In genomic region chr11:10489444-10489785, GRCh38 we compare ENCODE assay signal across 12 cellular contexts. TPM values are rescaled to one million over a fixed set of nuclear protein-coding genes. Genes with fewer than 3 reads are reported as not detected.
A peak's percentile ranks its signal among the peaks of the same experiment; 100 is the strongest.
DNase-seq lines count a peak whose midpoint lies in the region; ATAC-seq and TF ChIP-seq lines count a peak whose summit lies in the region.
"Had no signal": no experiment of that assay in that cellular context is flagged by ENCODE, and none has a peak within 500 bp of the region (broad histone marks: within the 10 kb centered on the region; RNA-seq: fewer than 3 reads in every experiment).

No MANE protein-coding gene starts in this region.

- peaks cover 93% of the 10 kb centered on the region for H3K36me3 Mint-ChIP-seq in CD8-positive, alpha-beta T cell

- peak overlapping the region; percentile 81 for H3K27ac Mint-ChIP-seq in CD8-positive, alpha-beta T cell

- peaks cover 9% of the 10 kb centered on the region for H3K4me1 Mint-ChIP-seq in CD8-positive, alpha-beta T cell (ENCODE audit: low read depth)

- H3K27ac ChIP-seq in CD8-positive, alpha-beta T cell (ENCODE audit: low read depth, low read length): no peak overlapping the region
- H3K27ac ChIP-seq in OCI-LY3 (ENCODE audit: low read length) (peak overlapping the region; percentile 93), skin epidermis (peak overlapping the region in 18 of 21 experiments; percentile 1 to 92 (median 80))
- H3K27ac ChIP-seq in effector memory CD4-positive, alpha-beta T cell (ENCODE audit: insufficient read depth, low read length, poor library complexity, severe bottlenecking): peak overlapping the region; percentile 1
- H3K27ac ChIP-seq: BLaER1 had no signal

- H3K9me3 Mint-ChIP-seq in CD8-positive, alpha-beta T cell: no peaks in the 10 kb centered on the region

- H3K79me2 ChIP-seq in OCI-LY3 (ENCODE audit: low read length): peaks cover 11% of the 10 kb centered on the region

- peak overlapping the region; percentile 64; the same call in 1 of the 2 replicates for H3K9ac ChIP-seq in OCI-LY3 (ENCODE audit: low read length)
- H3K9ac ChIP-seq: BLaER1 had no signal

- no peaks in the 10 kb centered on the region for H3K4me1 ChIP-seq in CD8-positive, alpha-beta T cell (ENCODE audit: insufficient read depth, low read length)
- peaks cover 46% of the 10 kb centered on the region for H3K4me1 ChIP-seq in OCI-LY3 (ENCODE audit: low read length)
- H3K4me1 ChIP-seq in effector memory CD4-positive, alpha-beta T cell (ENCODE audit: control insufficient read depth, insufficient read depth, low read length, poor library complexity, severe bottlenecking): no peaks in the 10 kb centered on the region
- H3K4me1 ChIP-seq: BLaER1 had no signal

- no peak for DNase-seq in CD8-positive, alpha-beta T cell
- DNase-seq in effector memory CD4-positive, alpha-beta T cell: no peak
- DNase-seq in NCI-H187 treated with DMSO at 0.1 percent for 48 hours (lab: John Stamatoyannopoulos, UW) (no peak), dermis blood vessel endothelial cell (no peak), DMS79 treated with DMSO at 0.1 percent for 48 hours (lab: John Stamatoyannopoulos, UW) (no peak)
- DNase-seq: activated naive CD4-positive, alpha-beta T cell; NCI-H1105; NCI-H510A had no signal

- POLR2A ChIA-PET in CD8-positive, alpha-beta T cell (lab: Charles Lee): no interaction called here

- no peaks in the 10 kb centered on the region for H3K27me3 ChIP-seq in CD8-positive, alpha-beta T cell (ENCODE audit: insufficient read depth, low read length)
- no peaks in the 10 kb centered on the region for H3K27me3 ChIP-seq in OCI-LY3 (ENCODE audit: low read depth, low read length)
- H3K27me3 ChIP-seq in effector memory CD4-positive, alpha-beta T cell (replicated peaks; ENCODE audit: control insufficient read depth, insufficient read depth, low read length, poor library complexity, severe bottlenecking): no peaks in the 10 kb centered on the region
- H3K27me3 ChIP-seq: BLaER1 had no signal

- ATAC-seq in CD8-positive, alpha-beta T cell: no peak
- ATAC-seq in GM19351 (IDR thresholded peaks at IDR 0.05; ENCODE audit: unreplicated experiment): no peak

- no peaks in the 10 kb centered on the region for H3K27me3 Mint-ChIP-seq in CD8-positive, alpha-beta T cell (ENCODE audit: low read depth)

- peak overlapping the region; percentile 65 for H3K4me2 ChIP-seq in OCI-LY3 (ENCODE audit: low read length)
- H3K4me2 ChIP-seq: BLaER1 had no signal

- intact Hi-C loops in CD8-positive, alpha-beta T cell (cut with DNase I, micrococcal nuclease): no loop called here

- peaks cover 5% of the 10 kb centered on the region for H3K36me3 ChIP-seq in CD8-positive, alpha-beta T cell (ENCODE audit: insufficient read depth, low read length)
- H3K36me3 ChIP-seq in OCI-LY3 (replicated peaks; ENCODE audit: low read depth, low read length): peaks cover 79% of the 10 kb centered on the region
- H3K36me3 ChIP-seq in effector memory CD4-positive, alpha-beta T cell (ENCODE audit: control insufficient read depth, insufficient read depth, low read length): peaks cover 78% of the 10 kb centered on the region

- no peaks in the 10 kb centered on the region for H4K20me1 ChIP-seq in OCI-LY3 (ENCODE audit: insufficient read depth, low read length)
- H4K20me1 ChIP-seq: BLaER1 had no signal

- H3K4me3 ChIP-seq in CD8-positive, alpha-beta T cell (ENCODE audit: low read depth, low read length): no peak overlapping the region
- peak overlapping the region; percentile 28 for H3K4me3 ChIP-seq in OCI-LY3 (ENCODE audit: low read length)
- no peak overlapping the region for H3K4me3 ChIP-seq in effector memory CD4-positive, alpha-beta T cell (ENCODE audit: insufficient read depth, low read depth, low read length, poor library complexity, severe bottlenecking)
- no peak overlapping the region for H3K4me3 ChIP-seq in skin epidermis
- H3K4me3 ChIP-seq: BLaER1 had no signal

- TF ChIP-seq CTCF in CD8-positive, alpha-beta T cell (IDR thresholded peaks at IDR 0.05): no peak
- TF ChIP-seq CTCF in OCI-LY3 (IDR thresholded peaks at IDR 0.05; ENCODE audit: low read depth, low read length): no peak

- no peak overlapping the region for H3K4me3 Mint-ChIP-seq in CD8-positive, alpha-beta T cell

- CTCF ChIA-PET in CD8-positive, alpha-beta T cell (lab: Charles Lee): interaction anchor here (1.0 to 1.7 kb wide), 2 partner anchors 76 to 164 kb away, joined by 3 to 11 read pairs; no protein-coding TSS in a partner anchor

- H3K9me3 ChIP-seq in CD8-positive, alpha-beta T cell (ENCODE audit: low read length): no peaks in the 10 kb centered on the region
- H3K9me3 ChIP-seq in OCI-LY3 (ENCODE audit: insufficient read depth, low read length): peaks cover 3% of the 10 kb centered on the region; the same call in 1 of the 2 replicates
- H3K9me3 ChIP-seq in effector memory CD4-positive, alpha-beta T cell (ENCODE audit: control insufficient read depth, low read length): no peaks in the 10 kb centered on the region
- H3K9me3 ChIP-seq: BLaER1 had no signal

- H2AFZ ChIP-seq in OCI-LY3 (ENCODE audit: low read depth, low read length): no peak overlapping the region

RNA-seq across cellular contexts. Expression of gene AMPD3, which starts 34.4 kb away (rescaled TPM):
- 10 to 100 TPM; 10.6 to 12.1 TPM for total RNA-seq in CD8-positive, alpha-beta T cell
- total RNA-seq in dermis blood vessel endothelial cell: 1.0 and 2.3 TPM in 2 replicates

RNA-seq across cellular contexts. Expression of gene RNF141, which starts 51.6 kb away (rescaled TPM):
- total RNA-seq in CD8-positive, alpha-beta T cell: 10 to 100 TPM; 17.3 to 19.2 TPM
- 42.4 and 50.1 TPM in 2 replicates for total RNA-seq in dermis blood vessel endothelial cell
